ENCODE assay signal across 8 cellular contexts in the genomic region with DNA sequence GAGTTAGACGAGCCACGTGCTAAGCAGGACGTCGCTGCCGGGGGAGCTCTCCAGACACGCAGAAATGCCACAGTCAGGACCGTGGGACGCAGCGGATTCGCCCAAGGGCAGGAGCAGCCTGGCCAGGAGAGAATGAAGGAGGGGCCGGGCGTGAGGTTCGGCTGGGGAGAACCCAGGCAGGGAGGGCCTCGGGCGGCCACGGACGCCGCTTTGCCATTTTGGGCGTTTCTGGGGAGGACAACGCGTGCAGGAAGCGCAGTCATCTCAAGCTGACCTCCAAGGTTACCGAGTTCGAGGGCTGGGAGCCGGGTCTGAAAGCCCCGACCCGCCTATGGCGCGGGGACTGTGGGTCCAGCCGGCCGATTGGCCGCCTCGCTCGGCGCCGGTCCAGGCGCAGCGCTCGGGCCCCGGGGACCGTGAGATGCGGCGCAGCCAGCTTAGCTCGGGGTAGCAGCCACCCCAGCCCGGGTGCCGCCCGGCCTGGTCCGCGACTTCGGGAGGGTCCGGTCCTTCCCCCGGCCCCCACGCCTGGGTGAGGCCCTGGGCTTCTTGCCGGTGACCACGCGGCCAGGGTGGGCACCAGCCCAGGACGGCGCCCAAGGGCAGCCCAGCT. TPM values are rescaled to one million over a fixed set of nuclear protein-coding genes. Genes with fewer than 3 reads are reported as not detected.
DNase-seq lines count a peak whose midpoint lies in the region; ATAC-seq lines count a peak whose summit lies in the region.

No MANE protein-coding gene starts in this region.

- peaks cover 23 to 29% of the 10 kb centered on the region in 2 donors for H3K4me1 Mint-ChIP-seq in natural killer cell treated with Interleukin-12 subunit alpha and Interleukin-12 subunit beta and Interleukin-15 and Interleukin-18, amount 100 ng/mL, for 72 hours (ENCODE audit: low read depth in 2 of 2)

- H3K9me3 Mint-ChIP-seq in natural killer cell treated with Interleukin-12 subunit alpha and Interleukin-12 subunit beta and Interleukin-15 and Interleukin-18, amount 100 ng/mL, for 72 hours: no peaks in the 10 kb centered on the region

- ATAC-seq in esophagus mucosa (peak; percentile 14), GM21360 (IDR thresholded peaks at IDR 0.05; ENCODE audit: unreplicated experiment) (no peak)
- peak in 1 of 2 donors; percentile 2 for ATAC-seq in natural killer cell treated with Interleukin-12 subunit alpha and Interleukin-12 subunit beta and Interleukin-15 and Interleukin-18, amount 100 ng/mL, for 72 hours

- no peaks in the 10 kb centered on the region for H3K27me3 Mint-ChIP-seq in natural killer cell treated with Interleukin-12 subunit alpha and Interleukin-12 subunit beta and Interleukin-15 and Interleukin-18, amount 100 ng/mL, for 72 hours

- H3K4me3 Mint-ChIP-seq in natural killer cell treated with Interleukin-12 subunit alpha and Interleukin-12 subunit beta and Interleukin-15 and Interleukin-18, amount 100 ng/mL, for 72 hours: peak overlapping the region; percentile 95

- no peaks in the 10 kb centered on the region for H3K36me3 Mint-ChIP-seq in natural killer cell treated with Interleukin-12 subunit alpha and Interleukin-12 subunit beta and Interleukin-15 and Interleukin-18, amount 100 ng/mL, for 72 hours

- DNase-seq in NCI-H748 (lab: John Stamatoyannopoulos, UW; ENCODE audit: unreplicated experiment) (peak; percentile 35), NCI-H748 treated with DMSO at 0.1 percent for 48 hours (lab: John Stamatoyannopoulos, UW) (no peak), HK-2 (ENCODE audit: unreplicated experiment) (peak; percentile 63), medulla oblongata (ENCODE audit: extremely low spot score) (no peak)
- peak; percentile 17 to 28 for DNase-seq in activated CD4-positive, alpha-beta T cell treated with anti-CD3 and anti-CD28 coated beads, Interleukin-2, amount 50 U/mL, for 24 hours (ENCODE audit: low read depth in 1 of 2, low spot score in 1 of 2)
- DNase-seq in natural killer cell treated with Interleukin-12 subunit alpha and Interleukin-12 subunit beta and Interleukin-15 and Interleukin-18, amount 100 ng/mL, for 72 hours (ENCODE audit: low spot score): no peak

- H3K27ac Mint-ChIP-seq in natural killer cell treated with Interleukin-12 subunit alpha and Interleukin-12 subunit beta and Interleukin-15 and Interleukin-18, amount 100 ng/mL, for 72 hours: peak overlapping the region; percentile 87 to 92

RNA-seq across cellular contexts. Expression of a gene that starts 0.8 kb away (rescaled TPM):
- total RNA-seq in esophagus mucosa: 46.2 TPM
- total RNA-seq in natural killer cell treated with Interleukin-12 subunit alpha and Interleukin-12 subunit beta and Interleukin-15 and Interleukin-18, amount 100 ng/mL, for 72 hours: 10 to 100 TPM; 34.1 to 55.8 TPM

RNA-seq across cellular contexts. Expression of a gene that starts 8.7 kb away (rescaled TPM):
- total RNA-seq in esophagus mucosa: 4.9 TPM
- 10 to 100 TPM; 19.9 to 22.0 TPM for total RNA-seq in natural killer cell treated with Interleukin-12 subunit alpha and Interleukin-12 subunit beta and Interleukin-15 and Interleukin-18, amount 100 ng/mL, for 72 hours

RNA-seq across cellular contexts. Expression of a gene that starts 15.7 kb away (rescaled TPM):
- total RNA-seq in esophagus mucosa: 13.8 TPM
- 10 to 100 TPM in 1 of 2 donors, 1 to 10 TPM in 1; 9.5 to 20.8 TPM for total RNA-seq in natural killer cell treated with Interleukin-12 subunit alpha and Interleukin-12 subunit beta and Interleukin-15 and Interleukin-18, amount 100 ng/mL, for 72 hours

RNA-seq across cellular contexts. Expression of a gene that starts 28.5 kb away (rescaled TPM):
- 75.3 TPM for total RNA-seq in esophagus mucosa
- total RNA-seq in natural killer cell treated with Interleukin-12 subunit alpha and Interleukin-12 subunit beta and Interleukin-15 and Interleukin-18, amount 100 ng/mL, for 72 hours: 100 to 1,000 TPM; 188 to 310 TPM

RNA-seq across cellular contexts. Expression of a gene that starts 32.2 kb away (rescaled TPM):
- total RNA-seq in esophagus mucosa: 2.9 TPM
- total RNA-seq in natural killer cell treated with Interleukin-12 subunit alpha and Interleukin-12 subunit beta and Interleukin-15 and Interleukin-18, amount 100 ng/mL, for 72 hours: not detected

Comparison
In these comparisons a context has a peak if more than half of its experiments do, and no peak if none do; other contexts are left out.
1. DNase-seq: peak in NCI-H748 (single experiment), HK-2 (single experiment) and activated CD4-positive, alpha-beta T cell treated with anti-CD3 and anti-CD28 coated beads, Interleukin-2, amount 50 U/mL, for 24 hours (2 of 2); none in NCI-H748 treated with DMSO at 0.1 percent for 48 hours (single experiment), natural killer cell treated with Interleukin-12 subunit alpha and Interleukin-12 subunit beta and Interleukin-15 and Interleukin-18, amount 100 ng/mL, for 72 hours (single experiment) and medulla oblongata (single experiment).